In genomic region chr3:58260733-58261132, GRCh38 we compare ENCODE assay signal across 11 cellular contexts. TPM values are rescaled to one million over a fixed set of nuclear protein-coding genes. Genes with fewer than 3 reads are reported as not detected.
DNase-seq lines count a peak whose midpoint lies in the region; ATAC-seq lines count a peak whose summit lies in the region.
"Had no signal": no experiment of that assay in that cellular context is flagged by ENCODE, and none has a peak within 500 bp of the region (broad histone marks: within the 10 kb centered on the region; RNA-seq: fewer than 3 reads in every experiment).

No MANE protein-coding gene starts in this region.

- no peaks in the 10 kb centered on the region for H3K9me3 Mint-ChIP-seq in stimulated activated naive CD8-positive, alpha-beta T cell treated with anti-CD3 and anti-CD28 coated beads, Interleukin-15, amount 100 ng/mL, for 72 hours
- no peaks in the 10 kb centered on the region for H3K9me3 Mint-ChIP-seq in naive thymus-derived CD8-positive, alpha-beta T cell

- H3K4me3 Mint-ChIP-seq in stimulated activated naive CD8-positive, alpha-beta T cell treated with anti-CD3 and anti-CD28 coated beads, Interleukin-15, amount 100 ng/mL, for 72 hours: no peak overlapping the region
- no peak overlapping the region for H3K4me3 Mint-ChIP-seq in naive thymus-derived CD8-positive, alpha-beta T cell

- H3K27me3 Mint-ChIP-seq in stimulated activated naive CD8-positive, alpha-beta T cell treated with anti-CD3 and anti-CD28 coated beads, Interleukin-15, amount 100 ng/mL, for 72 hours: no peaks in the 10 kb centered on the region
- no peaks in the 10 kb centered on the region for H3K27me3 Mint-ChIP-seq in naive thymus-derived CD8-positive, alpha-beta T cell

- no peak for DNase-seq in stimulated activated naive CD8-positive, alpha-beta T cell treated with anti-CD3 and anti-CD28 coated beads, Interleukin-15, Interleukin-2, amounts not matched to agents 100 U/mL and 50 U/mL, for 24 hours
- no peak for DNase-seq in stimulated activated naive CD8-positive, alpha-beta T cell treated with anti-CD3 and anti-CD28 coated beads, Interleukin-15, amount 100 ng/mL, for 72 hours
- DNase-seq in T1000 (lab: John Stamatoyannopoulos, UW) (peak; percentile 45), iris pigment epithelial cell (ENCODE audit: low read depth) (peak; percentile 59)
- no peak for DNase-seq in naive thymus-derived CD8-positive, alpha-beta T cell
- DNase-seq: aorta, MM.1S, NCI-H524 treated with DMSO at 0.1 percent for 48 hours had no signal

- peaks cover 24% of the 10 kb centered on the region for H3K4me1 Mint-ChIP-seq in stimulated activated naive CD8-positive, alpha-beta T cell treated with anti-CD3 and anti-CD28 coated beads, Interleukin-15, amount 100 ng/mL, for 72 hours
- H3K4me1 Mint-ChIP-seq in naive thymus-derived CD8-positive, alpha-beta T cell: peaks cover 0 to 3% (median 1%) of the 10 kb centered on the region in 4 donors

- peak; percentile 11 for ATAC-seq in stimulated activated naive CD8-positive, alpha-beta T cell treated with anti-CD3 and anti-CD28 coated beads, Interleukin-15, Interleukin-2, amounts not matched to agents 100 U/mL and 50 U/mL, for 24 hours
- ATAC-seq in stimulated activated naive CD8-positive, alpha-beta T cell treated with anti-CD3 and anti-CD28 coated beads, Interleukin-15, amount 100 ng/mL, for 72 hours: no peak
- ATAC-seq in GM18909 (IDR thresholded peaks at IDR 0.05; ENCODE audit: poor library complexity, unreplicated experiment): no peak
- ATAC-seq in naive thymus-derived CD8-positive, alpha-beta T cell: no peak
- no peak for ATAC-seq in GM18870 (IDR thresholded peaks at IDR 0.05; ENCODE audit: unreplicated experiment)
- no peak for ATAC-seq in GM18498 (IDR thresholded peaks at IDR 0.05; ENCODE audit: unreplicated experiment)

- H3K27ac Mint-ChIP-seq in stimulated activated naive CD8-positive, alpha-beta T cell treated with anti-CD3 and anti-CD28 coated beads, Interleukin-15, amount 100 ng/mL, for 72 hours: no peak overlapping the region
- H3K27ac Mint-ChIP-seq in naive thymus-derived CD8-positive, alpha-beta T cell: no peak overlapping the region

- peaks cover 5 to 39% (median 20%) of the 10 kb centered on the region in 3 donors for H3K36me3 Mint-ChIP-seq in naive thymus-derived CD8-positive, alpha-beta T cell

- POLR2A ChIA-PET in naive thymus-derived CD8-positive, alpha-beta T cell (lab: Charles Lee): no interaction called here

RNA-seq across cellular contexts. Expression of gene ABHD6, which starts 23.1 kb away (rescaled TPM):
- 1 to 10 TPM; 6.0 to 6.1 TPM for total RNA-seq in naive thymus-derived CD8-positive, alpha-beta T cell
- polyA plus RNA-seq in naive thymus-derived CD8-positive, alpha-beta T cell: 1 to 10 TPM; 4.4 to 6.0 (median 5.4) TPM

RNA-seq across cellular contexts. Expression of gene RPP14, which starts 45.3 kb away (rescaled TPM):
- 10 to 100 TPM; 19.4 to 20.4 TPM for total RNA-seq in naive thymus-derived CD8-positive, alpha-beta T cell
- 1 to 10 TPM; 7.5 to 8.5 (median 7.8) TPM for polyA plus RNA-seq in naive thymus-derived CD8-positive, alpha-beta T cell

RNA-seq across cellular contexts. Expression of gene HTD2, which starts 45.6 kb away (rescaled TPM):
- total RNA-seq in naive thymus-derived CD8-positive, alpha-beta T cell: 1 to 10 TPM; 6.4 to 8.6 TPM
- polyA plus RNA-seq in naive thymus-derived CD8-positive, alpha-beta T cell: 10 to 100 TPM; 17.4 to 31.2 (median 23.7) TPM

RNA-seq across cellular contexts. Expression of gene DNASE1L3, which starts 50.0 kb away (rescaled TPM):
- under 1 TPM in 1 of 2 experiments, not detected in 1; 0.66 TPM for total RNA-seq in naive thymus-derived CD8-positive, alpha-beta T cell
- not detected for polyA plus RNA-seq in naive thymus-derived CD8-positive, alpha-beta T cell

Comparison
In these comparisons a context has a peak if more than half of its experiments do, and no peak if none do; other contexts are left out.
1. DNase-seq: peak in T1000 (single experiment) and iris pigment epithelial cell (single experiment); none in stimulated activated naive CD8-positive, alpha-beta T cell treated with anti-CD3 and anti-CD28 coated beads, Interleukin-15, Interleukin-2, amounts not matched to agents 100 U/mL and 50 U/mL, for 24 hours (single experiment), stimulated activated naive CD8-positive, alpha-beta T cell treated with anti-CD3 and anti-CD28 coated beads, Interleukin-15, amount 100 ng/mL, for 72 hours (0 of 2) and naive thymus-derived CD8-positive, alpha-beta T cell (0 of 10).